In the genomic region with DNA sequence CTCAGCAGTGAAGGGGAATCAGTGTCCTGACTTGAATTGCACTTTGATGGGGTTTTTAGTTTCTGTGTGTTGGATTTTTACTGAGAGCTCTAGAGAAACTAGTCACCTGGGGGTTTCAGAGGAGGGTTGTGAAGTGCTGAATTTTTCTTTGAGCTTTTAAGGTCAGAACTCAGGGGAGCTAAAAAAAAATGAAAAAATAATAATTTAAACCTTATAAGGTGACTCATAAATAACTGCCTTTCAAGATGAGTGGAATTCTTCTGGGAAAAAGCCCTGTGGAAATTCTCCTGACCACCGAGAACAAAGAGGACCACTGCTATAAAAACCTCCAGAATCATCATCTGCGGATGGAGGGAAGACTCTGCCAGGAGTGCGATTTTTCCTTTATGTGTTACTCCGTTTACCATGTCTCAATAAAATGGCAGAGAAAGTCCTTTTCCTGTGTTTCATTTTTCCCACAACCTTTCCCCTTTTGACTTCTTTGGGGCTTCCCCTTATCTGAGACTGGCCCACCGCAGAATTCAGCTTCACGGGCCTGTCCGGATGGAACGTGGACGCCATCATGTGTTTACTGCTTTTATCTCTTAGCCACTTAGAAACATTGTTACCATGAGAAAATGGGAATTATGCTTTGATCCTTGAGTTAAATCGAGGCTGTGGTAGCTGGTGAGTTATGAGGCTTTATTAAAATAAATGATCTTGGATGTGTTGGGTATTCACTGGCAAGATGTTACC, we compare ENCODE assay signal across 26 cellular contexts. TPM values are rescaled to one million over a fixed set of nuclear protein-coding genes. Genes with fewer than 3 reads are reported as not detected.
DNase-seq lines count a peak whose midpoint lies in the region; ATAC-seq and TF ChIP-seq lines count a peak whose summit lies in the region.
"Had no signal": no experiment of that assay in that cellular context is flagged by ENCODE, and none has a peak within 500 bp of the region (broad histone marks: within the 10 kb centered on the region; RNA-seq: fewer than 3 reads in every experiment).

No MANE protein-coding gene starts in this region.

- no peak overlapping the region for H2BK120ac ChIP-seq in mesendoderm (ENCODE audit: low read depth, low read length)

- peak overlapping the region; percentile 53 for H3K27ac Mint-ChIP-seq in activated T-cell treated with anti-CD3 and anti-CD28 coated beads, Interleukin-2, amount 50 U/mL, for 24 hours
- peak overlapping the region in 3 of 5 experiments; percentile 32 to 56 (median 44) for H3K27ac Mint-ChIP-seq in brain
- H3K27ac Mint-ChIP-seq: B cell, T-cell had no signal

- H3K79me1 ChIP-seq in mesendoderm (ENCODE audit: low read length): peaks cover 22% of the 10 kb centered on the region

- H3K27me3 ChIP-seq in osteoblast (ENCODE audit: insufficient read depth, low read length): no peaks in the 10 kb centered on the region
- no peaks in the 10 kb centered on the region for H3K27me3 ChIP-seq in prostate gland (replicated peaks; ENCODE audit: insufficient read depth)
- no peaks in the 10 kb centered on the region for H3K27me3 ChIP-seq in mesendoderm (ENCODE audit: insufficient read depth, low read length, poor library complexity)
- H3K27me3 ChIP-seq: gastroesophageal sphincter, stomach, upper lobe of left lung had no signal

- H3K4me1 Mint-ChIP-seq in activated T-cell treated with anti-CD3 and anti-CD28 coated beads, Interleukin-2, amount 50 U/mL, for 24 hours (ENCODE audit: low read depth): peaks cover 58% of the 10 kb centered on the region
- H3K4me1 Mint-ChIP-seq in brain: peaks cover 32% of the 10 kb centered on the region

- no peaks in the 10 kb centered on the region for H3K9me3 Mint-ChIP-seq in activated T-cell treated with anti-CD3 and anti-CD28 coated beads, Interleukin-2, amount 50 U/mL, for 24 hours
- no peaks in the 10 kb centered on the region for H3K9me3 Mint-ChIP-seq in brain
- H3K9me3 Mint-ChIP-seq: neural crest cell, T-cell had no signal

- H3K4me3 ChIP-seq in osteoblast (ENCODE audit: insufficient read depth, low read length): no peak overlapping the region
- no peak overlapping the region for H3K4me3 ChIP-seq in prostate gland
- H3K4me3 ChIP-seq in mesendoderm (ENCODE audit: low read length): no peak overlapping the region
- H3K4me3 ChIP-seq: A549, gastroesophageal sphincter, mucosa of descending colon, smooth muscle cell, stomach, upper lobe of left lung had no signal

- H3K4me1 ChIP-seq in osteoblast (ENCODE audit: insufficient read depth, low read length) (peaks cover 10% of the 10 kb centered on the region), prostate gland (replicated peaks) (no peaks in the 10 kb centered on the region), mesendoderm (ENCODE audit: control insufficient read depth, low read depth, low read length) (no peaks in the 10 kb centered on the region)
- H3K4me1 ChIP-seq: A549, gastroesophageal sphincter had no signal

- DNase-seq in activated T-cell treated with anti-CD3 and anti-CD28 coated beads, Interleukin-2, amount 50 U/mL, for 24 hours: no peak
- DNase-seq in activated T-cell treated with anti-CD3 and anti-CD28 coated beads for 4 hours: no peak
- peak; percentile 26 for DNase-seq in LHCN-M2 (ENCODE audit: low read depth)
- DNase-seq in osteoblast (ENCODE audit: insufficient read length, low spot score, missing footprints): peak; percentile 87
- no peak for DNase-seq in prostate gland (ENCODE audit: low spot score)
- DNase-seq in mesendoderm: no peak
- DNase-seq: amygdala; cerebellar nuclear complex; effector memory CD4-positive, alpha-beta T cell; mucosa of descending colon; NCI-H1048; NCI-H1930; NCI-H226; NCI-H774; SHP77; stimulated activated CD4-positive, alpha-beta T cell treated with anti-CD3 and anti-CD28 coated beads, Interleukin-4, amount 100 ng/mL, for 1 hour; stomach; T-cell; upper lobe of left lung had no signal

- no peak overlapping the region for H4K5ac ChIP-seq in mesendoderm (ENCODE audit: low read length)

- no peak for TF ChIP-seq POLR2A in prostate gland (IDR thresholded peaks at IDR 0.05)

- no peaks in the 10 kb centered on the region for H3K9me3 ChIP-seq in osteoblast (ENCODE audit: low read depth, low read length)
- H3K9me3 ChIP-seq in prostate gland: no peaks in the 10 kb centered on the region
- H3K9me3 ChIP-seq: A549, gastroesophageal sphincter, mucosa of descending colon, stomach, upper lobe of left lung had no signal

- ATAC-seq in GM21825 (IDR thresholded peaks at IDR 0.05; ENCODE audit: unreplicated experiment): no peak
- ATAC-seq: gastroesophageal sphincter, mucosa of descending colon, T-cell had no signal

- H3K4ac ChIP-seq in mesendoderm (ENCODE audit: low read depth, low read length): no peak overlapping the region

- 69% methylated on average over 10 of the region's 10 CpGs for WGBS in prostate gland
- no CpG with 5 or more reads among the region's 10 CpGs for WGBS in mesendoderm (ENCODE audit: extremely low coverage, insufficient coverage, low lambda C conversion rate)

- H3K4me2 ChIP-seq in osteoblast (ENCODE audit: insufficient read depth, low read length) (no peak overlapping the region), mesendoderm (ENCODE audit: low read length) (no peak overlapping the region)
- H3K4me2 ChIP-seq: A549, smooth muscle cell had no signal

- H3K36me3 Mint-ChIP-seq in activated T-cell treated with anti-CD3 and anti-CD28 coated beads, Interleukin-2, amount 50 U/mL, for 24 hours (ENCODE audit: low read depth): peaks cover 29% of the 10 kb centered on the region
- peaks cover 13% of the 10 kb centered on the region for H3K36me3 Mint-ChIP-seq in brain

- H3K9ac ChIP-seq in mesendoderm (ENCODE audit: low read length): no peak overlapping the region

- H3K27me3 Mint-ChIP-seq in activated T-cell treated with anti-CD3 and anti-CD28 coated beads, Interleukin-2, amount 50 U/mL, for 24 hours: no peaks in the 10 kb centered on the region
- no peaks in the 10 kb centered on the region for H3K27me3 Mint-ChIP-seq in brain
- H3K27me3 Mint-ChIP-seq: B cell, T-cell had no signal

- H3K36me3 ChIP-seq in osteoblast (ENCODE audit: insufficient read depth, low read length): no peaks in the 10 kb centered on the region
- H3K36me3 ChIP-seq in prostate gland: no peaks in the 10 kb centered on the region
- no peaks in the 10 kb centered on the region for H3K36me3 ChIP-seq in mesendoderm (ENCODE audit: control insufficient read depth, insufficient read depth, low read length)
- H3K36me3 ChIP-seq: upper lobe of left lung had no signal

- H4K20me1 ChIP-seq in osteoblast (ENCODE audit: insufficient read depth, low read length): peaks cover 54% of the 10 kb centered on the region

- no peak for TF ChIP-seq CTCF in brain (conservative IDR thresholded peaks at IDR 0.05)
- no peak for TF ChIP-seq CTCF in osteoblast (IDR thresholded peaks at IDR 0.05; ENCODE audit: extremely low read depth, low read depth, low read length)
- no peak for TF ChIP-seq CTCF in prostate gland (IDR thresholded peaks at IDR 0.05)

- H3K23ac ChIP-seq in mesendoderm (ENCODE audit: low read length): no peak overlapping the region

- no peak overlapping the region for H3K4me3 Mint-ChIP-seq in activated T-cell treated with anti-CD3 and anti-CD28 coated beads, Interleukin-2, amount 50 U/mL, for 24 hours
- no peak overlapping the region for H3K4me3 Mint-ChIP-seq in brain
- H3K4me3 Mint-ChIP-seq: B cell, neural crest cell, T-cell had no signal

- H2BK15ac ChIP-seq in mesendoderm (replicated peaks; ENCODE audit: low read depth): no peak overlapping the region

- no peak overlapping the region for H2AK5ac ChIP-seq in mesendoderm (ENCODE audit: low read length)

- intact Hi-C loops in prostate gland (cut with DNase I): no loop called here

- H3K79me2 ChIP-seq in osteoblast (ENCODE audit: insufficient read depth, low read length) (peaks cover 68% of the 10 kb centered on the region), mesendoderm (ENCODE audit: control insufficient read depth, insufficient read depth, low read length) (peaks cover 17% of the 10 kb centered on the region)

- H4K8ac ChIP-seq in mesendoderm (ENCODE audit: low read depth, low read length): no peak overlapping the region

- H2AFZ ChIP-seq in osteoblast (ENCODE audit: low read length): no peak overlapping the region

- no peak overlapping the region for H3K18ac ChIP-seq in mesendoderm (ENCODE audit: low read length)

- H2BK5ac ChIP-seq in mesendoderm (ENCODE audit: low read length): no peak overlapping the region

- peak overlapping the region; percentile 48 for H3K27ac ChIP-seq in osteoblast (ENCODE audit: low read depth, low read length)
- no peak overlapping the region for H3K27ac ChIP-seq in prostate gland
- H3K27ac ChIP-seq in mesendoderm (ENCODE audit: low read depth, low read length): no peak overlapping the region
- H3K27ac ChIP-seq: A549, gastroesophageal sphincter, stomach, upper lobe of left lung had no signal

- H3K56ac ChIP-seq in mesendoderm (ENCODE audit: low read length): no peak overlapping the region

RNA-seq across cellular contexts. Expression of a gene that starts 39.7 kb away (rescaled TPM):
- 24.1 and 25.1 TPM in 2 replicates for total RNA-seq in LHCN-M2 (2014; rRNA removed)
- polyA plus RNA-seq in LHCN-M2 (2012): 15.7 TPM
- 28.2 TPM for polyA plus RNA-seq in brain (ENCODE audit: insufficient read depth, low read depth, low replicate concordance)
- 26.5 and 27.9 TPM in 2 replicates for total RNA-seq in osteoblast
- 10 to 100 TPM; 30.3 to 62.5 TPM for total RNA-seq in prostate gland
- 12.8 TPM for polyA plus RNA-seq in mesendoderm (2013, experiment 1 of 2)
- polyA plus RNA-seq in mesendoderm (2013, experiment 2 of 2): 12.4 TPM

Comparison
In these comparisons a context has a peak if more than half of its experiments do, and no peak if none do; other contexts are left out.
1. DNase-seq: peak in LHCN-M2 (single experiment) and osteoblast (single experiment); none in activated T-cell treated with anti-CD3 and anti-CD28 coated beads, Interleukin-2, amount 50 U/mL, for 24 hours (single experiment), activated T-cell treated with anti-CD3 and anti-CD28 coated beads for 4 hours (single experiment), prostate gland (single experiment) and mesendoderm (single experiment).